9 cellular contexts compared by ENCODE assay signal in the genomic region with DNA sequence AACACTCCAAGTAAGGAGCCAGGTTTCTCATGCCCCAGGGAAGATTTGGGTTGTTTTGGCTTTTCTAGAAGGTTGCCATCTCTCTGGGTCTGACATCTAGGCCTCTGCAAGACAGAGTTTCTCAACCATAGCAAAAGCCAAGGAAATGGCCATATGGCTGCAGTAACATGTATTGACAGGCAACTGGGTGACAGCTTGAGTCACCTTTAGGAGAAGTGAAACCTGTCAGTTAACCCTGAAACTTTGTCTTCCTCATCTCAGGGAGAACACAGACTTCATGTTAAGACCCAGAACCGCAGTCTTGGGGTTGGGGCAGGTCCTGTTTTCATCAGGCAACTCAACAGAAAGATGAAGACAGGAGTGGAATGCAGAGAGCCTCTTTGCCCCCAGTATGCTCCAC. TPM values are rescaled to one million over a fixed set of nuclear protein-coding genes. Genes with fewer than 3 reads are reported as not detected.
A peak's percentile ranks its signal among the peaks of the same experiment; 100 is the strongest.
DNase-seq lines count a peak whose midpoint lies in the region; ATAC-seq and TF ChIP-seq lines count a peak whose summit lies in the region.
"Had no signal": no experiment of that assay in that cellular context is flagged by ENCODE, and none has a peak within 500 bp of the region (broad histone marks: within the 10 kb centered on the region; RNA-seq: fewer than 3 reads in every experiment).

No MANE protein-coding gene starts in this region.

- peak; percentile 98 for ATAC-seq in GM18909 (IDR thresholded peaks at IDR 0.05; ENCODE audit: poor library complexity, unreplicated experiment)
- peak; percentile 98 for ATAC-seq in HG02678 (IDR thresholded peaks at IDR 0.05; ENCODE audit: unreplicated experiment)

- no peak overlapping the region for H3K4me2 ChIP-seq in SK-N-SH

- H3K36me3 ChIP-seq in colonic mucosa, result no peaks in the 10 kb centered on the region
- no peaks in the 10 kb centered on the region for H3K36me3 ChIP-seq in SK-N-SH (replicated peaks in 1 of 2; ENCODE audit: control insufficient read depth in 1 of 2, insufficient read depth in 2 of 2, low read length in 1 of 2)
- H3K36me3 ChIP-seq: SJSA1 had no signal

- no peak overlapping the region for H2AFZ ChIP-seq in SK-N-SH (ENCODE audit: low read depth)

- H3K4me1 ChIP-seq in colonic mucosa (no peaks in the 10 kb centered on the region), SK-N-SH (ENCODE audit: control insufficient read depth in 1 of 2, insufficient read depth in 2 of 2, low read depth in 1 of 2, low read length in 1 of 2) (no peaks in the 10 kb centered on the region)
- H3K4me1 ChIP-seq: SJSA1 had no signal

- H4K20me1 ChIP-seq in SK-N-SH (ENCODE audit: insufficient read depth), result no peaks in the 10 kb centered on the region

- intact Hi-C loops in colonic mucosa (cut with DNase I), result loop anchor here (5.0 kb wide), 1 partner anchor 46 kb away; the partner anchor contains the start of gene PLBD1

- H3K79me2 ChIP-seq in SK-N-SH (ENCODE audit: insufficient read depth), result no peaks in the 10 kb centered on the region

- TF ChIP-seq CTCF in endothelial cell (IDR thresholded peaks at IDR 0.05; ENCODE audit: unreplicated experiment), result no peak
- no peak for TF ChIP-seq CTCF in colonic mucosa (IDR thresholded peaks at IDR 0.05)
- TF ChIP-seq CTCF in SK-N-SH (IDR thresholded peaks at IDR 0.05), result no peak

- no peak overlapping the region for H3K27ac Mint-ChIP-seq in endothelial cell (ENCODE audit: unreplicated experiment)

- POLR2A ChIA-PET in SK-N-SH (lab: Yijun Ruan, JAX), result no interaction called here

- no peaks in the 10 kb centered on the region for H3K27me3 Mint-ChIP-seq in endothelial cell (ENCODE audit: unreplicated experiment)

- H3K4me3 ChIP-seq in colonic mucosa (no peak overlapping the region), SK-N-SH (ENCODE audit: low read depth in 2 of 2, low read length in 1 of 2) (no peak overlapping the region)
- H3K4me3 ChIP-seq: SJSA1 had no signal

- peak; percentile 99 for DNase-seq in MV-4-11 (lab: John Stamatoyannopoulos, UW)
- peak; percentile 57 for DNase-seq in pons (ENCODE audit: low spot score)
- no peak for DNase-seq in endothelial cell (ENCODE audit: low spot score)
- no peak for DNase-seq in colonic mucosa
- DNase-seq in D341Med (ENCODE audit: low spot score), result no peak
- DNase-seq in SK-N-SH, result no peak

- H3K27ac ChIP-seq in colonic mucosa (no peak overlapping the region), SK-N-SH (ENCODE audit: low read depth in 2 of 2, low read length in 1 of 2) (no peak overlapping the region)
- H3K27ac ChIP-seq: SJSA1 had no signal

- H3K27me3 ChIP-seq in colonic mucosa, result no peaks in the 10 kb centered on the region
- no peaks in the 10 kb centered on the region for H3K27me3 ChIP-seq in SK-N-SH (ENCODE audit: insufficient read depth)
- H3K27me3 ChIP-seq: SJSA1 had no signal

- H3K9me3 ChIP-seq in colonic mucosa (no peaks in the 10 kb centered on the region), SK-N-SH (no peaks in the 10 kb centered on the region; the same call in 1 of the 2 replicates)
- H3K9me3 ChIP-seq: SJSA1 had no signal

- H3K9ac ChIP-seq in colonic mucosa (ENCODE audit: low read depth in 2 of 2, low read length in 2 of 2) (no peak overlapping the region), SK-N-SH (no peak overlapping the region)

- no peak for TF ChIP-seq RAD21 in SK-N-SH (IDR thresholded peaks at IDR 0.05; ENCODE audit: low read length)

- H3K36me3 Mint-ChIP-seq in endothelial cell (ENCODE audit: low read depth, unreplicated experiment), result no peaks in the 10 kb centered on the region

- no peaks in the 10 kb centered on the region for H3K9me3 Mint-ChIP-seq in endothelial cell (ENCODE audit: unreplicated experiment)

- no peaks in the 10 kb centered on the region for H3F3A ChIP-seq in SK-N-SH (replicated peaks; ENCODE audit: insufficient read depth)

- TF ChIP-seq EP300 in SK-N-SH (IDR thresholded peaks at IDR 0.05; ENCODE audit: borderline replicate concordance in 1 of 2, low read depth in 1 of 2, low read length in 1 of 2), result no peak

- no peak overlapping the region for H3K4me3 Mint-ChIP-seq in endothelial cell (ENCODE audit: unreplicated experiment)

- peaks cover 26% of the 10 kb centered on the region for H3K4me1 Mint-ChIP-seq in endothelial cell (ENCODE audit: unreplicated experiment)

- CTCF ChIA-PET in SK-N-SH (lab: Yijun Ruan, JAX), result interaction anchor here (1.1 to 3.4 kb wide), 4 partner anchors 16 to 375 kb away, joined by 3 to 19 read pairs (median 4); no protein-coding TSS in a partner anchor

- H3K9me2 ChIP-seq in SK-N-SH, result no peaks in the 10 kb centered on the region

- WGBS in SK-N-SH (ENCODE audit: low lambda C conversion rate), result 0% methylated on average over 1 of the region's 1 CpG

TF ChIP-seq in SK-N-SH, 30 proteins besides CTCF, POLR2A, EP300 and RAD21:
- TF ChIP-seq NRF1 (IDR thresholded peaks at IDR 0.05; ENCODE audit: low read depth, low read length) (no peak), TEAD4 (IDR thresholded peaks at IDR 0.05; ENCODE audit: borderline replicate concordance, insufficient read depth) (no peak), IRF3 (IDR thresholded peaks at IDR 0.05; ENCODE audit: low read depth, low read length) (no peak), EZH2phosphoT487 (IDR thresholded peaks at IDR 0.05; ENCODE audit: borderline replicate concordance, low read depth) (no peak), SIN3A (IDR thresholded peaks at IDR 0.05; ENCODE audit: borderline replicate concordance, low read depth, low read length) (no peak), RXRA (IDR thresholded peaks at IDR 0.05; ENCODE audit: borderline replicate concordance, low read depth) (no peak), NFIC (IDR thresholded peaks at IDR 0.05; ENCODE audit: borderline replicate concordance) (no peak), JUND (IDR thresholded peaks at IDR 0.05) (no peak)
- TF ChIP-seq, protein P1, sequence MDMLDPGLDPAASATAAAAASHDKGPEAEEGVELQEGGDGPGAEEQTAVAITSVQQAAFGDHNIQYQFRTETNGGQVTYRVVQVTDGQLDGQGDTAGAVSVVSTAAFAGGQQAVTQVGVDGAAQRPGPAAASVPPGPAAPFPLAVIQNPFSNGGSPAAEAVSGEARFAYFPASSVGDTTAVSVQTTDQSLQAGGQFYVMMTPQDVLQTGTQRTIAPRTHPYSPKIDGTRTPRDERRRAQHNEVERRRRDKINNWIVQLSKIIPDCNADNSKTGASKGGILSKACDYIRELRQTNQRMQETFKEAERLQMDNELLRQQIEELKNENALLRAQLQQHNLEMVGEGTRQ (IDR thresholded peaks at IDR 0.05; ENCODE audit: borderline replicate concordance, low read depth, low read length), result no peak
- TF ChIP-seq, protein P2, sequence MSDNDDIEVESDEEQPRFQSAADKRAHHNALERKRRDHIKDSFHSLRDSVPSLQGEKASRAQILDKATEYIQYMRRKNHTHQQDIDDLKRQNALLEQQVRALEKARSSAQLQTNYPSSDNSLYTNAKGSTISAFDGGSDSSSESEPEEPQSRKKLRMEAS (IDR thresholded peaks at IDR 0.05; ENCODE audit: low read depth), result no peak

RNA-seq across cellular contexts. Expression of gene PLBD1, which starts 46.0 kb away (rescaled TPM):
- total RNA-seq in endothelial cell (ENCODE audit: unreplicated experiment) (21.2 TPM), colonic mucosa (10 to 100 TPM; 85.0 to 91.7 TPM)
- polyA plus RNA-seq in SK-N-SH (2012; rRNA removed), result 0.03 and 0.10 TPM in 2 replicates
- 0.09 TPM in 1 of 2 replicates, not detected in the other for polyA plus RNA-seq in SK-N-SH (2012; cell fraction: cytosol; rRNA removed)
- polyA plus RNA-seq in SK-N-SH (2012; cell fraction: nucleus; rRNA removed), result not detected in 2 replicates
- total RNA-seq: SJSA1 had no signal

Comparison
In these comparisons a context has a peak if more than half of its experiments do, and no peak if none do; other contexts are left out.
1. DNase-seq: peak in MV-4-11 (single experiment) and pons (single experiment); none in endothelial cell (single experiment), colonic mucosa (single experiment), D341Med (single experiment) and SK-N-SH (single experiment).